Comparison of ENCODE assay signal across 15 cellular contexts in the genomic region with DNA sequence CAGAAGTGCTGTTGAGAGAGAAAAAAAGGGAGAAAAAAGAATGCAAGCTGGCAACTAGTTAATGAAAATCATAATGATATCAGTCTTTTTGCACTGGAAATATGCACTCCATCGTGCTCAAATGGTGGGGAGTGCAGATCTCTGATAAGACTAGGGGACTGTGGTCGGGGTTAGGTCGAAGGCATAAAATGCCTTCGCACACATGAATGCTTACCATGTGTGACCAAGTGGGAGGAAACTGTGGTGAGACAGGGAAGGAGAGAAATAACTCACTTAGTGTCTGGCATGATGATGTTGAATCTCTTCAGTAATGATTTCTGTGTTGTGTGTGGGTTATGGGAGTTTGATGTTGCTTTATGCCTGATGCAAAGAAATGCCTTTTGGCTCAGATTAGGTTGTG.
DNase-seq lines count a peak whose midpoint lies in the region; ATAC-seq, FAIRE-seq and TF ChIP-seq lines count a peak whose summit lies in the region.
"Had no signal": no experiment of that assay in that cellular context is flagged by ENCODE, and none has a peak within 500 bp of the region (broad histone marks: within the 10 kb centered on the region; RNA-seq: fewer than 3 reads in every experiment).

No MANE protein-coding gene starts in this region.

- no peak overlapping the region for H2BK15ac ChIP-seq in mesenchymal stem cell (ENCODE audit: low read depth, poor library complexity, severe bottlenecking)

- no peak overlapping the region for H3K23ac ChIP-seq in mesenchymal stem cell (ENCODE audit: low read length in 2 of 2)

- H2AK5ac ChIP-seq in mesenchymal stem cell (ENCODE audit: low read length, severe bottlenecking): no peak overlapping the region

- no peak overlapping the region for H3K27ac ChIP-seq in mesenchymal stem cell (ENCODE audit: low read length, poor library complexity, severe bottlenecking)
- H3K27ac ChIP-seq: cardiac muscle cell, HL-60, neutrophil had no signal

- H2AFZ ChIP-seq in mesenchymal stem cell (ENCODE audit: low read depth, low read length): no peak overlapping the region

- H3K4me1 ChIP-seq in mesenchymal stem cell (ENCODE audit: control insufficient read depth, insufficient read depth, low read depth, low read length) (no peaks in the 10 kb centered on the region), BE2C (peaks cover 24% of the 10 kb centered on the region)

- no peak for TF ChIP-seq CTCF in BE2C (IDR thresholded peaks at IDR 0.05; ENCODE audit: low read depth, low read length)

- ATAC-seq in GM18867 (IDR thresholded peaks at IDR 0.05; ENCODE audit: unreplicated experiment) (peak; percentile 80), HG02759 (IDR thresholded peaks at IDR 0.05; ENCODE audit: unreplicated experiment) (peak; percentile 82), HG03521 (IDR thresholded peaks at IDR 0.05; ENCODE audit: unreplicated experiment) (no peak)

- no peak overlapping the region for H3K4me2 ChIP-seq in mesenchymal stem cell (ENCODE audit: low read length, poor library complexity, severe bottlenecking)

- no peak overlapping the region for H4K8ac ChIP-seq in mesenchymal stem cell (ENCODE audit: low read length)

- no peak overlapping the region for H3K14ac ChIP-seq in mesenchymal stem cell (ENCODE audit: low read length in 2 of 2)

- H2BK12ac ChIP-seq in mesenchymal stem cell (ENCODE audit: low read length in 2 of 2): no peak overlapping the region

- H4K91ac ChIP-seq in mesenchymal stem cell (ENCODE audit: low read length): no peak overlapping the region

- H3K9me3 ChIP-seq in mesenchymal stem cell (ENCODE audit: control insufficient read depth, low read length) (no peaks in the 10 kb centered on the region), BE2C (no peaks in the 10 kb centered on the region)
- H3K9me3 ChIP-seq: neutrophil had no signal

- H3K36me3 ChIP-seq in mesenchymal stem cell (ENCODE audit: control insufficient read depth in 1 of 2, insufficient read depth in 2 of 2, low read depth in 1 of 2, low read length in 2 of 2) (no peaks in the 10 kb centered on the region), BE2C (peaks cover 21% of the 10 kb centered on the region)
- H3K36me3 ChIP-seq: cardiac muscle cell, neutrophil had no signal

- H3K4ac ChIP-seq in mesenchymal stem cell (ENCODE audit: low read depth in 1 of 2, low read length in 2 of 2): no peak overlapping the region

- FAIRE-seq in HTR-8/SVneo (lab: Jason Lieb, UNC): peak; percentile 33
- FAIRE-seq: keratinocyte had no signal

- H2BK5ac ChIP-seq in mesenchymal stem cell (ENCODE audit: low read depth, low read length, poor library complexity, severe bottlenecking): no peak overlapping the region

- no peaks in the 10 kb centered on the region for H3K27me3 ChIP-seq in mesenchymal stem cell (ENCODE audit: control insufficient read depth in 1 of 2, insufficient read depth in 1 of 2, low read length in 2 of 2)
- H3K27me3 ChIP-seq in BE2C: no peaks in the 10 kb centered on the region
- H3K27me3 ChIP-seq: cardiac muscle cell had no signal

- no peak overlapping the region for H3K9ac ChIP-seq in mesenchymal stem cell (ENCODE audit: low read length)

- H3K79me1 ChIP-seq in mesenchymal stem cell (replicated peaks; ENCODE audit: low read length, poor library complexity, severe bottlenecking): no peaks in the 10 kb centered on the region

- DNase-seq in HTR-8/SVneo (ENCODE audit: insufficient read length, low spot score) (no peak), mesenchymal stem cell (peak; percentile 24), BE2C (no peak), NCI-H1417 (lab: John Stamatoyannopoulos, UW) (no peak)
- no peak for DNase-seq in activated CD4-positive, alpha-beta T cell treated with anti-CD3 and anti-CD28 coated beads for 48 hours
- DNase-seq: activated T-cell treated with anti-CD3 and anti-CD28 coated beads, Interleukin-2, amount 50 U/mL, for 72 hours; NCI-H1694; stimulated activated CD4-positive, alpha-beta T cell treated with anti-CD3 and anti-CD28 coated beads, Interleukin-2, amount 100 ng/mL, for 24 hours had no signal

- no peak overlapping the region for H3K18ac ChIP-seq in mesenchymal stem cell (ENCODE audit: low read depth in 1 of 2, low read length in 2 of 2)

- 73% methylated on average over 4 of the region's 4 CpGs for WGBS in mesenchymal stem cell

- no peak overlapping the region for H2BK120ac ChIP-seq in mesenchymal stem cell (ENCODE audit: low read depth, low read length)

- H3K4me3 ChIP-seq in mesenchymal stem cell (ENCODE audit: insufficient read depth in 1 of 2, low read depth in 1 of 2, low read length in 2 of 2) (no peak overlapping the region), BE2C (ENCODE audit: low read depth, low read length) (no peak overlapping the region)
- H3K4me3 ChIP-seq: cardiac muscle cell had no signal
